8 cellular contexts compared by ENCODE assay signal in genomic region chr11:113532697-113533424, GRCh38. TPM values are rescaled to one million over a fixed set of nuclear protein-coding genes. Genes with fewer than 3 reads are reported as not detected.
DNase-seq lines count a peak whose midpoint lies in the region; ATAC-seq, FAIRE-seq and TF ChIP-seq lines count a peak whose summit lies in the region.

No MANE protein-coding gene starts in this region.

- H3K4me1 Mint-ChIP-seq in activated CD4-positive, alpha-beta T cell treated with anti-CD3 and anti-CD28 coated beads for 36 hours, result peaks cover 2% of the 10 kb centered on the region

- H3K27ac ChIP-seq in right lobe of liver, result no peak overlapping the region

- POLR2A ChIA-PET in activated CD4-positive, alpha-beta T cell treated with anti-CD3 and anti-CD28 coated beads for 36 hours (lab: Charles Lee), result no interaction called here

- H3K36me3 ChIP-seq in right lobe of liver, result no peaks in the 10 kb centered on the region

- H3K27me3 ChIP-seq in right lobe of liver, result no peaks in the 10 kb centered on the region

- H3K27ac Mint-ChIP-seq in activated CD4-positive, alpha-beta T cell treated with anti-CD3 and anti-CD28 coated beads for 36 hours, result no peak overlapping the region

- no peaks in the 10 kb centered on the region for H3K9me3 Mint-ChIP-seq in activated CD4-positive, alpha-beta T cell treated with anti-CD3 and anti-CD28 coated beads for 36 hours (ENCODE audit: low read depth)

- H3K4me3 Mint-ChIP-seq in activated CD4-positive, alpha-beta T cell treated with anti-CD3 and anti-CD28 coated beads for 36 hours, result no peak overlapping the region

- no peaks in the 10 kb centered on the region for H3K36me3 Mint-ChIP-seq in activated CD4-positive, alpha-beta T cell treated with anti-CD3 and anti-CD28 coated beads for 36 hours (ENCODE audit: low read depth)

- peak; percentile 57 for ATAC-seq in activated CD4-positive, alpha-beta T cell treated with anti-CD3 and anti-CD28 coated beads for 36 hours
- ATAC-seq in right lobe of liver, result peak; percentile 90 to 96 (median 94)
- no peak for ATAC-seq in GM21786 (IDR thresholded peaks at IDR 0.05; ENCODE audit: unreplicated experiment)

- DNase-seq in Ammon's horn (ENCODE audit: low spot score) (peak; percentile 87), H54 (ENCODE audit: insufficient read length, low spot score) (peak; percentile 27), NCI-H345 (lab: John Stamatoyannopoulos, UW) (peak; percentile 74), choroid plexus epithelial cell (ENCODE audit: low read depth) (peak; percentile 87), right lobe of liver (peak; percentile 74 to 77 (median 76))
- peak; percentile 77 for DNase-seq in activated CD4-positive, alpha-beta T cell treated with anti-CD3 and anti-CD28 coated beads for 36 hours
- DNase-seq in stimulated activated CD4-positive, alpha-beta T cell treated with anti-CD3 and anti-CD28 coated beads, TNF-alpha, amount 100 ng/mL, for 24 hours (ENCODE audit: low read depth in 3 of 3), result peak; percentile 20 to 50 (median 27)

- TF ChIP-seq CTCF in choroid plexus epithelial cell (conservative IDR thresholded peaks at IDR 0.05; ENCODE audit: low read depth, low read length) (peak; percentile 96), right lobe of liver (IDR thresholded peaks at IDR 0.05) (peak; percentile 67 to 87 (median 84))

- no peaks in the 10 kb centered on the region for H3K4me1 ChIP-seq in right lobe of liver

- TF ChIP-seq POLR2A in H54 (IDR thresholded peaks at IDR 0.05; ENCODE audit: low read depth, low read length), result no peak
- TF ChIP-seq POLR2A in right lobe of liver (IDR thresholded peaks at IDR 0.05), result no peak

- intact Hi-C loops in activated CD4-positive, alpha-beta T cell treated with anti-CD3 and anti-CD28 coated beads for 36 hours (cut with DNase I, micrococcal nuclease), result loop anchor here (1.0 kb wide), 1 partner anchor 228 kb away; no protein-coding TSS in a partner anchor
- intact Hi-C loops in right lobe of liver (cut with DNase I), result loop anchor here (5.0 kb wide), 1 partner anchor 226 kb away; no protein-coding TSS in a partner anchor

- H3K9me3 ChIP-seq in right lobe of liver, result no peaks in the 10 kb centered on the region

- H3K4me3 ChIP-seq in choroid plexus epithelial cell (ENCODE audit: low read depth, low read length) (no peak overlapping the region), right lobe of liver (no peak overlapping the region)

- CTCF ChIA-PET in activated CD4-positive, alpha-beta T cell treated with anti-CD3 and anti-CD28 coated beads for 36 hours (lab: Charles Lee), result interaction anchor here (0.8 to 3.7 kb wide), 6 partner anchors 23 to 945 kb away, joined by 3 to 15 read pairs (median 4); no protein-coding TSS in a partner anchor

- 3% methylated on average over 8 of the region's 9 CpGs for WGBS in right lobe of liver (ENCODE audit: insufficient coverage, low coverage, low lambda C conversion rate, missing lambda C conversion rate)

- H3K27me3 Mint-ChIP-seq in activated CD4-positive, alpha-beta T cell treated with anti-CD3 and anti-CD28 coated beads for 36 hours, result peaks cover 20% of the 10 kb centered on the region

- FAIRE-seq in H54 (lab: Jason Lieb, UNC), result peak; percentile 77

RNA-seq across cellular contexts. Expression of gene DRD2, which starts 57.7 kb away (rescaled TPM):
- total RNA-seq in activated CD4-positive, alpha-beta T cell treated with anti-CD3 and anti-CD28 coated beads for 36 hours, result not detected
- total RNA-seq in right lobe of liver, result under 1 TPM in 1 of 6 experiments, not detected in 5; 0.13 TPM

Comparison
In these comparisons a context has a peak if more than half of its experiments do, and no peak if none do; other contexts are left out.
1. DNase-seq: peak in every context shown above with its lines; median percentile 87 in Ammon's horn; 87 in choroid plexus epithelial cell; 77 in activated CD4-positive, alpha-beta T cell treated with anti-CD3 and anti-CD28 coated beads for 36 hours; 76 in right lobe of liver; 74 in NCI-H345; 27 in H54; 27 in stimulated activated CD4-positive, alpha-beta T cell treated with anti-CD3 and anti-CD28 coated beads, TNF-alpha, amount 100 ng/mL, for 24 hours.